In the genomic region with DNA sequence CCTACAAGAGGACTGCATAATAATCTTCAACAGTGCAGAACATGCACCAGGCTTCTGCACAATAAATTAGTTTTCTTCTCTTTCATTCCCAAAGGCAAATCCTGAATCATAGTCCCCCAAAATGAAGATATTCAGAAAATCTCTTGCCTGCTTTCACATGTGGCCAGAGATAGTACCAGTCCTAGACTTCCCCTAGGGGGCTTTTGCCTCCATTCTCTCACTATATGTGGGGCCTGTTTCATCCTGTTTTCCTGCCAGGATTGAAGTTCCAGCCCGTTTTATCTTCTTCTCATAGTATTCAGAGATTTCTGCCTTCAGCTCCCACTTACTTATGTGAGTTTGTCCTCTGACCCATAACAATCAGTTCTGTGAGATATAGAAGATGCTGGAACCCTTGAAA, we compare ENCODE assay signal across 20 cellular contexts.
"Had no signal": no experiment of that assay in that cellular context is flagged by ENCODE, and none has a peak within 500 bp of the region (broad histone marks: within the 10 kb centered on the region; RNA-seq: fewer than 3 reads in every experiment).

No MANE protein-coding gene starts in this region.

- H3K4me3 Mint-ChIP-seq: immature natural killer cell; nephron progenitor cell; stimulated activated naive B cell treated with anti-CD40 and anti-IgM and Interleukin-4, amounts not matched to agents 10 μg/mL and 1 μg/mL and 100 μg/mL, for 72 hours; stimulated activated naive CD8-positive, alpha-beta T cell treated with anti-CD3 and anti-CD28 coated beads, Interleukin-15, amount 100 ng/mL, for 72 hours had no signal

- H3K4me1 Mint-ChIP-seq: immature natural killer cell; naive thymus-derived CD4-positive, alpha-beta T cell; stimulated activated naive B cell treated with anti-CD40 and anti-IgM and Interleukin-4, amounts not matched to agents 10 μg/mL and 1 μg/mL and 100 μg/mL, for 72 hours; stimulated activated naive CD8-positive, alpha-beta T cell treated with anti-CD3 and anti-CD28 coated beads, Interleukin-15, amount 100 ng/mL, for 72 hours had no signal

- H3K36me3 Mint-ChIP-seq: immature natural killer cell; naive thymus-derived CD4-positive, alpha-beta T cell; stimulated activated naive B cell treated with anti-CD40 and anti-IgM and Interleukin-4, amounts not matched to agents 10 μg/mL and 1 μg/mL and 100 μg/mL, for 72 hours had no signal

- ATAC-seq: gastroesophageal sphincter; naive thymus-derived CD4-positive, alpha-beta T cell; stimulated activated naive B cell treated with anti-CD40 and anti-IgM and Interleukin-4, amounts not matched to agents 10 μg/mL and 1 μg/mL and 100 μg/mL, for 72 hours; stimulated activated naive CD8-positive, alpha-beta T cell treated with anti-CD3 and anti-CD28 coated beads, Interleukin-15, amount 100 ng/mL, for 72 hours had no signal

- DNase-seq: cortex of kidney; dorsolateral prefrontal cortex; effector memory CD4-positive, alpha-beta T cell; esophagus squamous epithelium; foreskin fibroblast; glutamatergic neuron; immature natural killer cell; kidney; left cardiac atrium; naive thymus-derived CD4-positive, alpha-beta T cell; nephron progenitor cell; posterior cingulate gyrus; sigmoid colon; stimulated activated CD4-positive, alpha-beta T cell treated with anti-CD3 and anti-CD28 coated beads, Interleukin-2, amount 100 ng/mL, for 24 hours; stimulated activated CD4-positive, alpha-beta T cell treated with anti-CD3 and anti-CD28 coated beads, Interleukin-4, amount 100 ng/mL, for 4 hours; stimulated activated naive B cell treated with anti-CD40 and anti-IgM and Interleukin-4, amounts not matched to agents 10 μg/mL and 1 μg/mL and 100 μg/mL, for 72 hours; stimulated activated naive CD8-positive, alpha-beta T cell treated with anti-CD3 and anti-CD28 coated beads, Interleukin-15, amount 100 ng/mL, for 72 hours; testis; transverse colon had no signal

- H3K27ac Mint-ChIP-seq: immature natural killer cell; naive thymus-derived CD4-positive, alpha-beta T cell; nephron progenitor cell; stimulated activated naive B cell treated with anti-CD40 and anti-IgM and Interleukin-4, amounts not matched to agents 10 μg/mL and 1 μg/mL and 100 μg/mL, for 72 hours; stimulated activated naive CD8-positive, alpha-beta T cell treated with anti-CD3 and anti-CD28 coated beads, Interleukin-15, amount 100 ng/mL, for 72 hours had no signal

- H3K9me3 Mint-ChIP-seq: nephron progenitor cell had no signal

- H3K27me3 Mint-ChIP-seq: naive thymus-derived CD4-positive, alpha-beta T cell; stimulated activated naive B cell treated with anti-CD40 and anti-IgM and Interleukin-4, amounts not matched to agents 10 μg/mL and 1 μg/mL and 100 μg/mL, for 72 hours; stimulated activated naive CD8-positive, alpha-beta T cell treated with anti-CD3 and anti-CD28 coated beads, Interleukin-15, amount 100 ng/mL, for 72 hours had no signal
